Comparison of ENCODE assay signal across 12 cellular contexts in the genomic region with DNA sequence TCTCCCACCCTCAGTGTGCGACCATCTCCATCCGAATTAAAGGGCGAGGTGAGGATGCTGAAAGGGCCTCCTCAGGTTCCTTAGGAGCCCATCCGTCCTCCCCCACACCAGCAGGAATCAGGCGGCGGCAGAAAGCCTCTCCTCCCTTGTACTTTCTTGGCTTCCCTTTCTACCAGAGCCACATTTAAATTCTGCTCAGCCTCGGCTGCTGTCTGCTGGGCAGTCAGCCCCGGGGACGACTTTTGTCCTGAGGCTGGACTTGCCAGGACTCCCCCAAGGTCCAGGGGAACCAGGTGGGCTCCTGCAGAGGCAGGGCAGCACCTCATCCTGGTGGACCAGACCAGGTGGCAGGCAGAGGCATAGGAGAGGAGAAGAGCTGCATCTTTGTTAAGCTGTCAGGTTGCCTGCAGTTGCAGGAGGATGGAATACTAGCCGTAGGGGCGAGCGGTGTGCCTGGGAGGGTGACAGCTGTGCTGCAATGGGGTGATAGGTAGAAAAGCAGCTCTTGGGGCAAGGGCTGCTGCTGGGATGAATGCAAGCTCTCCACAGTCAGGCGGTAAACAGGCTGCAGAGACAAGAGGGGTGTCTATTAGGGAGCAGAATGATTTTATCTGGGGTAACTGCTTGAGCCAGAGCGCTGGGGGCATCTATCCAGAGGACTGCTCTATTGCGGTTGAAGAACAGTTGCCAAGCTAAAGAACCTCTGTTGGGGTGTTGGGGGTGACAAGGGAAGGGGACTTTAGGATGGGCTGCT. TPM values are rescaled to one million over a fixed set of nuclear protein-coding genes. Genes with fewer than 3 reads are reported as not detected.
A peak's percentile ranks its signal among the peaks of the same experiment; 100 is the strongest.
DNase-seq lines count a peak whose midpoint lies in the region; ATAC-seq and TF ChIP-seq lines count a peak whose summit lies in the region.
"Had no signal": no experiment of that assay in that cellular context is flagged by ENCODE, and none has a peak within 500 bp of the region (broad histone marks: within the 10 kb centered on the region; RNA-seq: fewer than 3 reads in every experiment).

No MANE protein-coding gene starts in this region.

- H3K36me3 ChIP-seq in cardiac muscle cell, result peaks cover 3% of the 10 kb centered on the region
- peaks cover 22% of the 10 kb centered on the region for H3K36me3 ChIP-seq in osteoblast (ENCODE audit: insufficient read depth, low read length)

- H3K27ac ChIP-seq in cardiac muscle cell (peak overlapping the region; percentile 78), osteoblast (ENCODE audit: low read depth, low read length) (peak overlapping the region; percentile 94)

- H4K20me1 ChIP-seq in osteoblast (ENCODE audit: insufficient read depth, low read length), result peaks cover 7% of the 10 kb centered on the region

- no peak overlapping the region for H2AFZ ChIP-seq in osteoblast (ENCODE audit: low read length)

- H3K4me1 ChIP-seq in cardiac muscle cell (ENCODE audit: low read depth) (peaks cover 37% of the 10 kb centered on the region), osteoblast (ENCODE audit: insufficient read depth, low read length) (peaks cover 45% of the 10 kb centered on the region)

- intact Hi-C loops in Right ventricle myocardium inferior (cut with DNase I) (no loop called here), cardiac septum (cut with DNase I) (no loop called here)

- DNase-seq in Right ventricle myocardium inferior (ENCODE audit: missing footprints) (no peak), cardiac septum (ENCODE audit: low spot score) (no peak), cardiac muscle cell (ENCODE audit: low read depth in 1 of 2, low spot score in 1 of 2) (no peak), osteoblast (ENCODE audit: insufficient read length, low spot score, missing footprints) (no peak), NOMO-1 treated with dmso at 0.1 percent for 144 hours (lab: John Stamatoyannopoulos, UW; ENCODE audit: unreplicated experiment) (no peak)
- DNase-seq in stimulated activated naive CD8-positive, alpha-beta T cell treated with anti-CD3 and anti-CD28 coated beads, Interleukin-15, Interleukin-2, amounts not matched to agents 100 U/mL and 50 U/mL, for 24 hours, result no peak
- no peak for DNase-seq in stimulated activated CD4-positive, alpha-beta T cell treated with anti-CD3 and anti-CD28 coated beads, Interleukin-4, amount 100 ng/mL, for 1 hour
- DNase-seq: activated effector memory CD4-positive, alpha-beta T cell treated with Interleukin-2 at 50 U/mL for 16 hours; NCI-H1105; OCI-M1; upper lobe of right lung had no signal

- H3K9me3 ChIP-seq in cardiac muscle cell (ENCODE audit: low read depth), result no peaks in the 10 kb centered on the region
- no peaks in the 10 kb centered on the region for H3K9me3 ChIP-seq in osteoblast (ENCODE audit: low read depth, low read length)
- H3K9me3 ChIP-seq: upper lobe of right lung had no signal

- H3K4me2 ChIP-seq in osteoblast (ENCODE audit: insufficient read depth, low read length), result peak overlapping the region; percentile 28

- no peak for TF ChIP-seq CTCF in cardiac muscle cell (IDR thresholded peaks at IDR 0.05; ENCODE audit: low read depth, low read length)
- TF ChIP-seq CTCF in osteoblast (IDR thresholded peaks at IDR 0.05; ENCODE audit: extremely low read depth, low read depth, low read length), result no peak

- no peaks in the 10 kb centered on the region for H3K27me3 ChIP-seq in cardiac muscle cell
- no peaks in the 10 kb centered on the region for H3K27me3 ChIP-seq in osteoblast (ENCODE audit: insufficient read depth, low read length)
- H3K27me3 ChIP-seq: upper lobe of right lung had no signal

- no peak overlapping the region for H3K4me3 ChIP-seq in cardiac muscle cell
- no peak overlapping the region for H3K4me3 ChIP-seq in osteoblast (ENCODE audit: insufficient read depth, low read length)
- H3K4me3 ChIP-seq: upper lobe of right lung had no signal

- ATAC-seq in Right ventricle myocardium inferior (peak; percentile 0), HG02885 (IDR thresholded peaks at IDR 0.05; ENCODE audit: poor library complexity, unreplicated experiment) (no peak)
- no peak for ATAC-seq in stimulated activated naive CD8-positive, alpha-beta T cell treated with anti-CD3 and anti-CD28 coated beads, Interleukin-15, Interleukin-2, amounts not matched to agents 100 U/mL and 50 U/mL, for 24 hours

- H3K79me2 ChIP-seq in osteoblast (ENCODE audit: insufficient read depth, low read length), result peaks cover 31% of the 10 kb centered on the region

RNA-seq across cellular contexts. Expression of gene WASF2, which starts 46.2 kb away (rescaled TPM):
- total RNA-seq in Right ventricle myocardium inferior (57.3 TPM), cardiac septum (59.3 TPM), cardiac muscle cell (18.8 and 32.7 TPM in 2 replicates), osteoblast (24.5 and 24.6 TPM in 2 replicates)
- polyA plus RNA-seq in cardiac muscle cell, result 53.4 and 69.2 TPM in 2 replicates
